8 cellular contexts compared by ENCODE assay signal in the genomic region with DNA sequence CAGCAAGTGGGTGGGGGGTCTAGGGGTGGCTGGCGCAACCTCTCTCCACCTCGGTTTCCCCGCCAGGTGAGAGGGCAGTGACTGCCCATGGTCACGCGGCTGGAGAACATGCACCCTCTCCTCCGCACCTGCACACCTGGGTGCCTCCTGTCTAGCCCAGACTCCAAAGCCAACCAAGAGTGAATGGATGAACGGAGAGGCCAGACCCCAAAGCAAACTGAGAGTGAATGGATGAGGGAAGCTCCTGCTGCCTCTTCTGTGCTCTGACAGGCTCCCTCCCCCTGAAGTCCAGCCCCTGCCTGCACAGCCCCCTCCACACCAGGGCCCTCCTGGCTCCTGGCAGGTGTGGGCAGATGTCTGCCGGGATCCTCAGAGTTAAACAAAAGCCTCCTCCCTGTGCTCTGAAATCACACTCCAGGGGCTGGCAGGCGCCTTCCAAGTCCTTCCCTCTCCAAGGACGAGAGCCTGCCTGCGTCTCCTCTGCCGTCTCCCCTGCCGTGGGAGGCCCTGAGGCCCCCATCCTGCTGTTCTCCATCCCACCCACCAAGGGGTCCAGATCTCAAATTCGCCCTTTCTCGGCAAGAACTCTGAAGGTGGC. TPM values are rescaled to one million over a fixed set of nuclear protein-coding genes. Genes with fewer than 3 reads are reported as not detected.
DNase-seq lines count a peak whose midpoint lies in the region; ATAC-seq, FAIRE-seq and TF ChIP-seq lines count a peak whose summit lies in the region.

No MANE protein-coding gene starts in this region.

- POLR2A ChIA-PET in SK-N-SH (lab: Yijun Ruan, JAX) = interaction anchor here (0.6 kb wide), 1 partner anchor 206 kb away, joined by 6 read pairs; no protein-coding TSS in a partner anchor

- H3K27ac Mint-ChIP-seq in activated T-helper 2 cell treated with anti-CD3 and anti-CD28 coated beads, Interferon-gamma antibody, Interleukin-2, Interleukin-4, amounts not matched to agents 10 μg/mL and 5 μg/mL and 100 μg/mL, durations not matched to agents 14 hours and 24 hours and 36 hours = no peak overlapping the region

- no peaks in the 10 kb centered on the region for H3K9me3 Mint-ChIP-seq in activated T-helper 2 cell treated with anti-CD3 and anti-CD28 coated beads, Interferon-gamma antibody, Interleukin-2, Interleukin-4, amounts not matched to agents 10 μg/mL and 5 μg/mL and 100 μg/mL, durations not matched to agents 14 hours and 24 hours and 36 hours

- TF ChIP-seq EP300 in SK-N-SH (IDR thresholded peaks at IDR 0.05; ENCODE audit: borderline replicate concordance in 1 of 2, low read depth in 1 of 2, low read length in 1 of 2) (no peak), suprapubic skin (IDR thresholded peaks at IDR 0.05) (no peak)

- CTCF ChIA-PET in SK-N-SH (lab: Yijun Ruan, JAX) = interaction anchor here (1.0 kb wide), 1 partner anchor 59 kb away, joined by 6 read pairs; no protein-coding TSS in a partner anchor

- peaks cover 20% of the 10 kb centered on the region for H3K4me1 Mint-ChIP-seq in activated T-helper 2 cell treated with anti-CD3 and anti-CD28 coated beads, Interferon-gamma antibody, Interleukin-2, Interleukin-4, amounts not matched to agents 10 μg/mL and 5 μg/mL and 100 μg/mL, durations not matched to agents 14 hours and 24 hours and 36 hours (ENCODE audit: low read depth)

- H3K4me2 ChIP-seq in SK-N-SH = peak overlapping the region; percentile 99; the same call in 1 of the 2 replicates

- no peaks in the 10 kb centered on the region for H3K27me3 Mint-ChIP-seq in activated T-helper 2 cell treated with anti-CD3 and anti-CD28 coated beads, Interferon-gamma antibody, Interleukin-2, Interleukin-4, amounts not matched to agents 10 μg/mL and 5 μg/mL and 100 μg/mL, durations not matched to agents 14 hours and 24 hours and 36 hours (ENCODE audit: low read depth)

- peaks cover 19% of the 10 kb centered on the region for H4K20me1 ChIP-seq in SK-N-SH (ENCODE audit: insufficient read depth)

- H3K36me3 Mint-ChIP-seq in activated T-helper 2 cell treated with anti-CD3 and anti-CD28 coated beads, Interferon-gamma antibody, Interleukin-2, Interleukin-4, amounts not matched to agents 10 μg/mL and 5 μg/mL and 100 μg/mL, durations not matched to agents 14 hours and 24 hours and 36 hours (ENCODE audit: low read depth) = peaks cover 4% of the 10 kb centered on the region

- H3K79me2 ChIP-seq in SK-N-SH (ENCODE audit: insufficient read depth) = peaks cover 75% of the 10 kb centered on the region

- TF ChIP-seq CTCF in SK-N-SH (IDR thresholded peaks at IDR 0.05) (no peak), kidney (IDR thresholded peaks at IDR 0.05; ENCODE audit: borderline replicate concordance, extremely low read depth, insufficient read depth) (no peak), suprapubic skin (IDR thresholded peaks at IDR 0.05) (no peak)

- intact Hi-C loops in activated T-helper 2 cell treated with anti-CD3 and anti-CD28 coated beads, Interferon-gamma antibody, Interleukin-2, Interleukin-4, amounts not matched to agents 10 μg/mL and 5 μg/mL and 100 μg/mL, durations not matched to agents 14 hours and 24 hours and 36 hours (cut with micrococcal nuclease) = loop anchor here (5.0 kb wide), 1 partner anchor 40 kb away; no protein-coding TSS in a partner anchor
- intact Hi-C loops in kidney (cut with DNase I) = no loop called here

- no peak for DNase-seq in SK-N-SH
- DNase-seq in activated T-helper 2 cell treated with anti-CD3 and anti-CD28 coated beads, Interferon-gamma antibody, Interleukin-2, Interleukin-4, amounts not matched to agents 10 μg/mL and 5 μg/mL and 100 μg/mL, durations not matched to agents 14 hours and 24 hours and 36 hours (ENCODE audit: low spot score) = no peak
- DNase-seq in kidney = no peak
- DNase-seq in suprapubic skin (ENCODE audit: low spot score in 2 of 2) = peak in 1 of 2 donors; percentile 62
- no peak for DNase-seq in SKM-1 (lab: John Stamatoyannopoulos, UW; ENCODE audit: unreplicated experiment)
- DNase-seq in GF-D8 (lab: John Stamatoyannopoulos, UW) = no peak
- no peak for DNase-seq in activated CD4-positive, CD25-positive, alpha-beta regulatory T cell (lab: John Stamatoyannopoulos, UW)

- H3K4me3 ChIP-seq in SK-N-SH (ENCODE audit: low read depth in 2 of 2, low read length in 1 of 2) (peak overlapping the region in 1 of 2 experiments; percentile 26; a peak in 1 of 4 replicates), kidney (ENCODE audit: low read length in 2 of 2) (peak overlapping the region; percentile 26 to 82), suprapubic skin (peak overlapping the region; percentile 91)

- peaks cover 15% of the 10 kb centered on the region for H3F3A ChIP-seq in SK-N-SH (replicated peaks; ENCODE audit: insufficient read depth)

- H3K9ac ChIP-seq in SK-N-SH = peak overlapping the region; percentile 87; the same call in 1 of the 2 replicates
- peak overlapping the region; percentile 17 to 94 for H3K9ac ChIP-seq in kidney (ENCODE audit: low read length in 2 of 2)

- no peak overlapping the region for H2AFZ ChIP-seq in SK-N-SH (ENCODE audit: low read depth)

- H3K4me3 Mint-ChIP-seq in activated T-helper 2 cell treated with anti-CD3 and anti-CD28 coated beads, Interferon-gamma antibody, Interleukin-2, Interleukin-4, amounts not matched to agents 10 μg/mL and 5 μg/mL and 100 μg/mL, durations not matched to agents 14 hours and 24 hours and 36 hours (ENCODE audit: low read depth) = peak overlapping the region; percentile 15

- peaks cover 0 to 2% of the 10 kb centered on the region in 2 experiments for H3K36me3 ChIP-seq in SK-N-SH (replicated peaks in 1 of 2; ENCODE audit: control insufficient read depth in 1 of 2, insufficient read depth in 2 of 2, low read length in 1 of 2)
- peaks cover 0 to 3% of the 10 kb centered on the region in 2 donors for H3K36me3 ChIP-seq in kidney (ENCODE audit: control insufficient read depth in 1 of 2, insufficient read depth in 2 of 2, low read length in 2 of 2)
- H3K36me3 ChIP-seq in suprapubic skin = peaks cover 11% of the 10 kb centered on the region

- no peaks in the 10 kb centered on the region for H3K9me3 ChIP-seq in SK-N-SH
- H3K9me3 ChIP-seq in kidney (ENCODE audit: control insufficient read depth in 1 of 2, low read length in 2 of 2) = no peaks in the 10 kb centered on the region
- no peaks in the 10 kb centered on the region for H3K9me3 ChIP-seq in suprapubic skin

- H3K27ac ChIP-seq in SK-N-SH (ENCODE audit: low read depth in 2 of 2, low read length in 1 of 2) (peak overlapping the region; percentile 57 to 69; a peak in 2 of 4 replicates), kidney (ENCODE audit: low read depth in 2 of 2, low read length in 2 of 2) (peak overlapping the region; percentile 91 to 94), suprapubic skin (peak overlapping the region; percentile 98)

- no peak for TF ChIP-seq POLR2A in suprapubic skin (IDR thresholded peaks at IDR 0.05)

- H3K27me3 ChIP-seq in SK-N-SH (ENCODE audit: insufficient read depth) (no peaks in the 10 kb centered on the region), suprapubic skin (no peaks in the 10 kb centered on the region)

- WGBS in SK-N-SH (ENCODE audit: low lambda C conversion rate) = 89% methylated on average over 3 of the region's 15 CpGs
- WGBS in suprapubic skin = 51% methylated on average over 6 of the region's 15 CpGs

- no peak for ATAC-seq in SK-N-SH treated with all-trans-retinoic acid at 6 μM for 48 hours

- H3K4me1 ChIP-seq in SK-N-SH (ENCODE audit: control insufficient read depth in 1 of 2, insufficient read depth in 2 of 2, low read depth in 1 of 2, low read length in 1 of 2) (peaks cover 29 to 31% of the 10 kb centered on the region in 2 experiments; a peak in 3 of 4 replicates), kidney (ENCODE audit: control insufficient read depth in 1 of 2, insufficient read depth in 1 of 2, low read depth in 1 of 2, low read length in 2 of 2) (peaks cover 24 to 40% of the 10 kb centered on the region in 2 donors), suprapubic skin (peaks cover 73% of the 10 kb centered on the region)

- H3K9me2 ChIP-seq in SK-N-SH = no peaks in the 10 kb centered on the region

- no peak for TF ChIP-seq RAD21 in SK-N-SH (IDR thresholded peaks at IDR 0.05; ENCODE audit: low read length)

- FAIRE-seq in kidney (lab: Jason Lieb, UNC) = no peak

TF ChIP-seq in SK-N-SH, 30 proteins besides CTCF, POLR2A, EP300 and RAD21 (continues in another document):
- TF ChIP-seq, protein P1, sequence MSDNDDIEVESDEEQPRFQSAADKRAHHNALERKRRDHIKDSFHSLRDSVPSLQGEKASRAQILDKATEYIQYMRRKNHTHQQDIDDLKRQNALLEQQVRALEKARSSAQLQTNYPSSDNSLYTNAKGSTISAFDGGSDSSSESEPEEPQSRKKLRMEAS (IDR thresholded peaks at IDR 0.05; ENCODE audit: low read depth) = no peak
- TF ChIP-seq MXI1 (IDR thresholded peaks at IDR 0.05; ENCODE audit: low read depth, low read length) (no peak), TEAD4 (IDR thresholded peaks at IDR 0.05; ENCODE audit: borderline replicate concordance, insufficient read depth) (no peak), NFIC (IDR thresholded peaks at IDR 0.05; ENCODE audit: borderline replicate concordance) (no peak)

TF ChIP-seq in SK-N-SH treated with all-trans-retinoic acid at 6 μM for 48 hours, 23 proteins besides CTCF, POLR2A, EP300 and RAD21:
- TF ChIP-seq ZFP30 (CRISPR knock-in tag; IDR thresholded peaks at IDR 0.05) (no peak), ZNF70 (CRISPR knock-in tag; IDR thresholded peaks at IDR 0.05) (no peak)

RNA-seq across cellular contexts. Expression of gene SBNO2, which starts 2.2 kb away (rescaled TPM):
- polyA plus RNA-seq in SK-N-SH (2012; rRNA removed) (15.7 and 18.3 TPM in 2 replicates), kidney (ENCODE audit: insufficient read depth, low read depth, low replicate concordance) (12.2 TPM)
- 4.5 and 9.3 TPM in 2 replicates for polyA plus RNA-seq in SK-N-SH (2012; cell fraction: cytosol; rRNA removed)
- 69.0 and 70.1 TPM in 2 replicates for polyA plus RNA-seq in SK-N-SH (2012; cell fraction: nucleus; rRNA removed)
- 82.8 and 87.0 TPM in 2 replicates for total RNA-seq in activated T-helper 2 cell treated with anti-CD3 and anti-CD28 coated beads, Interferon-gamma antibody, Interleukin-2, Interleukin-4, amounts not matched to agents 10 μg/mL and 5 μg/mL and 100 μg/mL, durations not matched to agents 14 hours and 24 hours and 36 hours
- total RNA-seq in kidney (156 TPM), suprapubic skin (10 to 100 TPM; 36.7 to 58.9 (median 45.5) TPM)

RNA-seq across cellular contexts. Expression of gene STK11, which starts 33.7 kb away (rescaled TPM):
- polyA plus RNA-seq in SK-N-SH (2012; rRNA removed) (53.5 and 55.5 TPM in 2 replicates), kidney (ENCODE audit: insufficient read depth, low read depth, low replicate concordance) (40.7 TPM)
- 27.7 and 37.8 TPM in 2 replicates for polyA plus RNA-seq in SK-N-SH (2012; cell fraction: cytosol; rRNA removed)
- 173 and 201 TPM in 2 replicates for polyA plus RNA-seq in SK-N-SH (2012; cell fraction: nucleus; rRNA removed)
- 65.7 and 71.1 TPM in 2 replicates for total RNA-seq in activated T-helper 2 cell treated with anti-CD3 and anti-CD28 coated beads, Interferon-gamma antibody, Interleukin-2, Interleukin-4, amounts not matched to agents 10 μg/mL and 5 μg/mL and 100 μg/mL, durations not matched to agents 14 hours and 24 hours and 36 hours
- total RNA-seq in kidney (57.7 TPM), suprapubic skin (10 to 100 TPM; 62.5 to 76.9 (median 66.4) TPM)
